Comparison of ENCODE assay signal across 1 cellular context in the genomic region with DNA sequence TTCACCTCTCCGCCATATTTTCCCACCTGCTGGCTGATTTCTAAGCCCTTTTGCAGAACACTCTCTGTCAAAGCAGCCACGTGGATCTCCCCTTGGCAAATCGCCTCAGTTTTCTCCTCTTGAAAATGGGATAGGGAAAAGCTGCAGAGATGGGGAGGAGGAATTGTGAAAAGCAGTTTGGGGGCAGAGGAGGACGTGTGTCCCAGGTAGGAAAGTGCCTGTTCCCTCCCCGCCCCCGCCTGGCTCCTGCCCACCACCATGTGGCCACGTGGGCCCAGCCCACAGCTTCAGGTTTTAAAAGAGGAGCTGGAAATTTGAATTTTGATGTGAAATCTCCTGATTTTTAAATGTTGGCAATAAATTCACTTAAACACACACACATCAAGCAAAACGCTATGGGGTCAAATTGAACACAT.
TF ChIP-seq lines count a peak whose summit lies in the region.

No MANE protein-coding gene starts in this region.

TF ChIP-seq in HepG2, 621 proteins besides CTCF, POLR2A, EP300 and RAD21 (continued from another document):
- TF ChIP-seq, protein P1, sequence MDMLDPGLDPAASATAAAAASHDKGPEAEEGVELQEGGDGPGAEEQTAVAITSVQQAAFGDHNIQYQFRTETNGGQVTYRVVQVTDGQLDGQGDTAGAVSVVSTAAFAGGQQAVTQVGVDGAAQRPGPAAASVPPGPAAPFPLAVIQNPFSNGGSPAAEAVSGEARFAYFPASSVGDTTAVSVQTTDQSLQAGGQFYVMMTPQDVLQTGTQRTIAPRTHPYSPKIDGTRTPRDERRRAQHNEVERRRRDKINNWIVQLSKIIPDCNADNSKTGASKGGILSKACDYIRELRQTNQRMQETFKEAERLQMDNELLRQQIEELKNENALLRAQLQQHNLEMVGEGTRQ (IDR thresholded peaks at IDR 0.05; ENCODE audit: low read depth, low read length) = no peak
- TF ChIP-seq, protein P1 (CRISPR knock-in tag; IDR thresholded peaks at IDR 0.05; ENCODE audit: borderline replicate concordance) = no peak; the same call in 1 of the 2 replicates
- peak; percentile 7; the same call in 1 of the 2 replicates for TF ChIP-seq ZSCAN9 (CRISPR knock-in tag; IDR thresholded peaks at IDR 0.05; ENCODE audit: borderline replicate concordance)
- TF ChIP-seq, protein P2, sequence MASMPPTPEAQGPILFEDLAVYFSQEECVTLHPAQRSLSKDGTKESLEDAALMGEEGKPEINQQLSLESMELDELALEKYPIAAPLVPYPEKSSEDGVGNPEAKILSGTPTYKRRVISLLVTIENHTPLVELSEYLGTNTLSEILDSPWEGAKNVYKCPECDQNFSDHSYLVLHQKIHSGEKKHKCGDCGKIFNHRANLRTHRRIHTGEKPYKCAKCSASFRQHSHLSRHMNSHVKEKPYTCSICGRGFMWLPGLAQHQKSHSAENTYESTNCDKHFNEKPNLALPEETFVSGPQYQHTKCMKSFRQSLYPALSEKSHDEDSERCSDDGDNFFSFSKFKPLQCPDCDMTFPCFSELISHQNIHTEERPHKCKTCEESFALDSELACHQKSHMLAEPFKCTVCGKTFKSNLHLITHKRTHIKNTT (CRISPR knock-in tag; IDR thresholded peaks at IDR 0.05) = no peak
- TF ChIP-seq, protein P3, sequence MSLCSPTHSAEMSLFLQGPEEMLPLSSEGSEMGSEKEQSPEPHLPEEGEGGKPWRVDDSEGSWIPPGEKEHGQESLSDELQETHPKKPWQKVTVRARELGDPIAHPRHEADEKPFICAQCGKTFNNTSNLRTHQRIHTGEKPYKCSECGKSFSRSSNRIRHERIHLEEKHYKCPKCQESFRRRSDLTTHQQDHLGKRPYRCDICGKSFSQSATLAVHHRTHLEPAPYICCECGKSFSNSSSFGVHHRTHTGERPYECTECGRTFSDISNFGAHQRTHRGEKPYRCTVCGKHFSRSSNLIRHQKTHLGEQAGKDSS (CRISPR knock-in tag; IDR thresholded peaks at IDR 0.05; ENCODE audit: borderline replicate concordance, low read depth) = 0 out of 2 replicates have a peak, but pooled peaks have one; percentile 38
- peak; percentile 69; the same call in 1 of the 2 replicates for TF ChIP-seq SRY (CRISPR knock-in tag; IDR thresholded peaks at IDR 0.05)
- TF ChIP-seq NRL (CRISPR knock-in tag; IDR thresholded peaks at IDR 0.05; ENCODE audit: borderline replicate concordance) = no peak
- TF ChIP-seq, protein P4, sequence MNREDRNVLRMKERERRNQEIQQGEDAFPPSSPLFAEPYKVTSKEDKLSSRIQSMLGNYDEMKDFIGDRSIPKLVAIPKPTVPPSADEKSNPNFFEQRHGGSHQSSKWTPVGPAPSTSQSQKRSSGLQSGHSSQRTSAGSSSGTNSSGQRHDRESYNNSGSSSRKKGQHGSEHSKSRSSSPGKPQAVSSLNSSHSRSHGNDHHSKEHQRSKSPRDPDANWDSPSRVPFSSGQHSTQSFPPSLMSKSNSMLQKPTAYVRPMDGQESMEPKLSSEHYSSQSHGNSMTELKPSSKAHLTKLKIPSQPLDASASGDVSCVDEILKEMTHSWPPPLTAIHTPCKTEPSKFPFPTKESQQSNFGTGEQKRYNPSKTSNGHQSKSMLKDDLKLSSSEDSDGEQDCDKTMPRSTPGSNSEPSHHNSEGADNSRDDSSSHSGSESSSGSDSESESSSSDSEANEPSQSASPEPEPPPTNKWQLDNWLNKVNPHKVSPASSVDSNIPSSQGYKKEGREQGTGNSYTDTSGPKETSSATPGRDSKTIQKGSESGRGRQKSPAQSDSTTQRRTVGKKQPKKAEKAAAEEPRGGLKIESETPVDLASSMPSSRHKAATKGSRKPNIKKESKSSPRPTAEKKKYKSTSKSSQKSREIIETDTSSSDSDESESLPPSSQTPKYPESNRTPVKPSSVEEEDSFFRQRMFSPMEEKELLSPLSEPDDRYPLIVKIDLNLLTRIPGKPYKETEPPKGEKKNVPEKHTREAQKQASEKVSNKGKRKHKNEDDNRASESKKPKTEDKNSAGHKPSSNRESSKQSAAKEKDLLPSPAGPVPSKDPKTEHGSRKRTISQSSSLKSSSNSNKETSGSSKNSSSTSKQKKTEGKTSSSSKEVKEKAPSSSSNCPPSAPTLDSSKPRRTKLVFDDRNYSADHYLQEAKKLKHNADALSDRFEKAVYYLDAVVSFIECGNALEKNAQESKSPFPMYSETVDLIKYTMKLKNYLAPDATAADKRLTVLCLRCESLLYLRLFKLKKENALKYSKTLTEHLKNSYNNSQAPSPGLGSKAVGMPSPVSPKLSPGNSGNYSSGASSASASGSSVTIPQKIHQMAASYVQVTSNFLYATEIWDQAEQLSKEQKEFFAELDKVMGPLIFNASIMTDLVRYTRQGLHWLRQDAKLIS (CRISPR knock-in tag; IDR thresholded peaks at IDR 0.05) = 0 out of 2 replicates have a peak, but pooled peaks have one; percentile 50
- no peak for TF ChIP-seq MYC (CRISPR knock-in tag; IDR thresholded peaks at IDR 0.05; ENCODE audit: borderline replicate concordance)
- TF ChIP-seq ZNF839 (CRISPR knock-in tag; IDR thresholded peaks at IDR 0.05; ENCODE audit: borderline replicate concordance) = no peak
- no peak for TF ChIP-seq MED1 (CRISPR knock-in tag; IDR thresholded peaks at IDR 0.05)
- no peak for TF ChIP-seq NONO (IDR thresholded peaks at IDR 0.05)
- peak; percentile 31; the same call in 1 of the 2 replicates for TF ChIP-seq NONO (CRISPR knock-in tag; conservative IDR thresholded peaks at IDR 0.05)
- no peak for TF ChIP-seq RELA (CRISPR knock-in tag; IDR thresholded peaks at IDR 0.05)
- TF ChIP-seq NCOA5 (CRISPR knock-in tag; IDR thresholded peaks at IDR 0.05) = no peak
